8 cellular contexts compared by ENCODE assay signal in the genomic region with DNA sequence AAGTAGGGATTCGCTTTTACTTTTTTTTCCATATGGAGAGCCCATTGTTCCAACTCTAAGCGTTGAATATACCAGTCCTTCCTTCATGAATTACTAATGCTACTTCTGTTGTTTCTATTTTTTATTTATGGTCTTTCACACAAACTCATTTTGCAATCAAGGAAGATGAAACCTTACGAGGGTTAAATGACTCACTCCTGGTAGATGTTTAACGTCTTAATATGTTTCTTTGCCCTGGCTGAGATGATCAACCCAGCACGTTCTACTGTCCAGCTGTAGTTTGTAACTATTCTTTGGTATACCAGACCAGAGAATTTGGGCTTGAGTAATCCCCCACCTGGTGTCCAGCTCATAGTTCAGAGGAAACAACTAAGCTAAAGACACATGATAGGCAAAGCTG. TPM values are rescaled to one million over a fixed set of nuclear protein-coding genes. Genes with fewer than 3 reads are reported as not detected.
DNase-seq lines count a peak whose midpoint lies in the region; ATAC-seq and TF ChIP-seq lines count a peak whose summit lies in the region.

No MANE protein-coding gene starts in this region.

- H3K27me3 ChIP-seq in H7 (ENCODE audit: control insufficient read depth, insufficient read depth, low read length), result no peaks in the 10 kb centered on the region

- peak; percentile 53 for DNase-seq in AG09319 (ENCODE audit: extremely low read depth, low read depth)
- DNase-seq in NCI-H226, result peak; percentile 75
- peak; percentile 88 for DNase-seq in fibroblast of peridontal ligament (ENCODE audit: extremely low read depth)
- no peak for DNase-seq in H7
- DNase-seq in Ammon's horn (ENCODE audit: low spot score), result no peak
- no peak for DNase-seq in posterior cingulate gyrus
- DNase-seq in GF-D8 (lab: John Stamatoyannopoulos, UW), result no peak

- TF ChIP-seq CTCF in AG09319 (IDR thresholded peaks at IDR 0.05; ENCODE audit: low read depth, low read length), result no peak

- no peak overlapping the region for H3K4me3 ChIP-seq in H7 (ENCODE audit: insufficient read depth, low read depth, low read length)

- no peaks in the 10 kb centered on the region for H3K36me3 ChIP-seq in H7 (replicated peaks; ENCODE audit: control insufficient read depth, insufficient read depth, low read length)

- intact Hi-C loops in posterior cingulate gyrus (cut with DNase I), result no loop called here

- peak; percentile 66 for ATAC-seq in GM21576 (IDR thresholded peaks at IDR 0.05; ENCODE audit: unreplicated experiment)

RNA-seq across cellular contexts. Expression of a gene that starts 23.1 kb away (rescaled TPM):
- 1.5 and 2.2 TPM in 2 replicates for total RNA-seq in H7 (2014; rRNA removed; shearing (Covaris generic))

Comparison
In these comparisons a context has a peak if more than half of its experiments do, and no peak if none do; other contexts are left out.
1. DNase-seq: peak in AG09319 (single experiment), NCI-H226 (single experiment) and fibroblast of peridontal ligament (single experiment); none in H7 (single experiment), Ammon's horn (single experiment), posterior cingulate gyrus (0 of 10) and GF-D8 (single experiment).